8 cellular contexts compared by ENCODE assay signal in genomic region chr1:212792396-212792908, GRCh38. TPM values are rescaled to one million over a fixed set of nuclear protein-coding genes. Genes with fewer than 3 reads are reported as not detected.
DNase-seq lines count a peak whose midpoint lies in the region; ATAC-seq and TF ChIP-seq lines count a peak whose summit lies in the region.

No MANE protein-coding gene starts in this region.

- no peaks in the 10 kb centered on the region for H3K9me3 ChIP-seq in right atrium auricular region
- no peaks in the 10 kb centered on the region for H3K9me3 ChIP-seq in breast epithelium
- H3K9me3 ChIP-seq in mononuclear cell (ENCODE audit: low read depth, low read length) = no peaks in the 10 kb centered on the region

- H3K27me3 ChIP-seq in right atrium auricular region (no peaks in the 10 kb centered on the region), breast epithelium (no peaks in the 10 kb centered on the region), mononuclear cell (ENCODE audit: insufficient read depth, low read length) (no peaks in the 10 kb centered on the region)

- H3K4me3 ChIP-seq in right atrium auricular region (peak overlapping the region; percentile 75 to 96), breast epithelium (peak overlapping the region; percentile 74 to 96 (median 75)), mononuclear cell (ENCODE audit: low read length) (peak overlapping the region; percentile 91)

- H3K4me1 ChIP-seq in right atrium auricular region (peaks cover 0 to 27% of the 10 kb centered on the region in 2 donors), breast epithelium (peaks cover 0 to 11% of the 10 kb centered on the region in 2 donors), mononuclear cell (ENCODE audit: insufficient read depth, low read length) (peaks cover 52% of the 10 kb centered on the region)

- peaks cover 6% of the 10 kb centered on the region for H3K36me3 ChIP-seq in right atrium auricular region
- H3K36me3 ChIP-seq in breast epithelium = no peaks in the 10 kb centered on the region

- TF ChIP-seq CTCF in right atrium auricular region (IDR thresholded peaks at IDR 0.05) (no peak), breast epithelium (IDR thresholded peaks at IDR 0.05) (no peak)

- intact Hi-C loops in left ventricle myocardium superior (cut with micrococcal nuclease) = no loop called here
- intact Hi-C loops in breast epithelium (cut with DNase I; ENCODE audit: low total_unique reads) = no loop called here

- no peak for DNase-seq in right atrium auricular region (ENCODE audit: low spot score)
- no peak for DNase-seq in left ventricle myocardium superior
- no peak for DNase-seq in breast epithelium (ENCODE audit: low spot score in 2 of 2)
- no peak for DNase-seq in NCI-H1105 treated with DMSO at 0.1 percent for 48 hours (lab: John Stamatoyannopoulos, UW)
- no peak for DNase-seq in KG1 (lab: John Stamatoyannopoulos, UW)
- DNase-seq in cerebellar nuclear complex (lab: John Stamatoyannopoulos, UW) = no peak

- H3K27ac ChIP-seq in right atrium auricular region (peak overlapping the region; percentile 96 to 98), breast epithelium (peak overlapping the region; percentile 90 to 97)

- no peak for TF ChIP-seq POLR2A in breast epithelium (IDR thresholded peaks at IDR 0.05)

- no peak for ATAC-seq in left ventricle myocardium superior
- ATAC-seq in HG03108 (IDR thresholded peaks at IDR 0.05; ENCODE audit: unreplicated experiment) = no peak

RNA-seq across cellular contexts. Expression of gene TATDN3, which starts 0.8 kb away (rescaled TPM):
- 10 to 100 TPM; 12.6 to 39.6 TPM for total RNA-seq in right atrium auricular region
- total RNA-seq in left ventricle myocardium superior = 21.3 TPM
- total RNA-seq in breast epithelium = 10 to 100 TPM in 2 of 3 donors, 1 to 10 TPM in 1; 9.2 to 28.6 (median 15.5) TPM
- total RNA-seq in mononuclear cell = 15.7 TPM

RNA-seq across cellular contexts. Expression of gene NSL1, which starts 0.9 kb away (rescaled TPM):
- 10 to 100 TPM; 28.2 to 46.1 TPM for total RNA-seq in right atrium auricular region
- 25.5 TPM for total RNA-seq in left ventricle myocardium superior
- total RNA-seq in breast epithelium = 10 to 100 TPM; 28.5 to 47.5 (median 44.6) TPM
- total RNA-seq in mononuclear cell = 25.7 TPM

RNA-seq across cellular contexts. Expression of gene SPATA45, which starts 55.0 kb away (rescaled TPM):
- total RNA-seq in right atrium auricular region (not detected), left ventricle myocardium superior (not detected), breast epithelium (not detected), mononuclear cell (not detected)
